Comparison of ENCODE assay signal across 7 cellular contexts in the genomic region with DNA sequence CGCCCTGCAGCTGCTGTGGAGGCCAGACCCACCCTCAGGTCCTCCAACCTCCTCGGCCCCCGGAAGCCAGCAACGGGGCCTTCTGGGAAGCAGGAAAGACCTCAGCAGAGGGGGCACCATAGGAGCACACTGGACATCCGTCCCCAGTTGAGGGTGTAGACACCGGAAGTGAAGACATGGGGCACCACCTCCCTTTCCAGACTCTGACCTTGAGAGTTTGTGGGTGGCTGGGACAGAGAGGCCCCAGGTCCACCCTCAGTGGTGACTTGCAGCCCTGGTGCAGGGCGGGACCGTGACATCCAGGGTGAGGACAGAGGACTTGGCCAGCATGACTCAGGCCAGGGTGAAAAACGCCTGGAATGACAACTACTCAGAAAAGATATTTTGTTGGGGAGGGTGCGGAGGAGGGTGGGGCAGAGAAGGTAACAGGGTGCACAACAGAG. TPM values are rescaled to one million over a fixed set of nuclear protein-coding genes. Genes with fewer than 3 reads are reported as not detected.
DNase-seq lines count a peak whose midpoint lies in the region; ATAC-seq, FAIRE-seq and TF ChIP-seq lines count a peak whose summit lies in the region.

No MANE protein-coding gene starts in this region.

- intact Hi-C loops in spleen (cut with DNase I; ENCODE audit: low total_unique reads), result no loop called here

- peaks cover 15% of the 10 kb centered on the region for H3K36me3 Mint-ChIP-seq in astrocyte (ENCODE audit: low read depth, unreplicated experiment)
- no peaks in the 10 kb centered on the region for H3K36me3 Mint-ChIP-seq in immature natural killer cell

- TF ChIP-seq EP300 in Ishikawa (IDR thresholded peaks at IDR 0.05; ENCODE audit: borderline replicate concordance), result peak; percentile 55; the same call in 1 of the 2 replicates

- peaks cover 50% of the 10 kb centered on the region for H4K20me1 ChIP-seq in astrocyte (ENCODE audit: insufficient read depth, low read length)

- peaks cover 86% of the 10 kb centered on the region for H3K79me2 ChIP-seq in astrocyte (ENCODE audit: insufficient read depth, low read length)

- H3K4me3 ChIP-seq in astrocyte (ENCODE audit: insufficient read depth, low read depth, low read length) (peak overlapping the region; percentile 41), spleen (peak overlapping the region in 5 of 8 donors; percentile 1 to 58 (median 12))

- no peak for TF ChIP-seq CTCF in astrocyte (IDR thresholded peaks at IDR 0.05; ENCODE audit: insufficient read depth, low read depth, low read length)
- peak in 1 of 11 experiments; percentile 11 for TF ChIP-seq CTCF in spleen (IDR thresholded peaks at IDR 0.05 in 8 of 11, conservative IDR thresholded peaks at IDR 0.05 in 3 of 11)

- WGBS in spleen, 5 donors, result 8 to 26% (median 15%) methylated on average over 10 of the region's 10 CpGs

- no peaks in the 10 kb centered on the region for H3K9me3 Mint-ChIP-seq in astrocyte (ENCODE audit: unreplicated experiment)
- no peaks in the 10 kb centered on the region for H3K9me3 Mint-ChIP-seq in immature natural killer cell

- no peak for FAIRE-seq in astrocyte (lab: Jason Lieb, UNC)

- H3K9me3 ChIP-seq in astrocyte (ENCODE audit: insufficient read depth, low read depth, low read length) (no peaks in the 10 kb centered on the region), spleen (no peaks in the 10 kb centered on the region)

- H3K4me1 ChIP-seq in astrocyte (ENCODE audit: insufficient read depth, low read length), result peaks cover 52% of the 10 kb centered on the region
- H3K4me1 ChIP-seq in spleen, result peaks cover 46 to 100% (median 85%) of the 10 kb centered on the region in 6 donors

- H3K36me3 ChIP-seq in astrocyte (ENCODE audit: insufficient read depth, low read length) (no peaks in the 10 kb centered on the region), spleen (peaks cover 0 to 13% (median 0%) of the 10 kb centered on the region in 6 donors)

- no peaks in the 10 kb centered on the region for H3K27me3 ChIP-seq in astrocyte (ENCODE audit: insufficient read depth, low read length)
- peaks cover 0 to 23% (median 0%) of the 10 kb centered on the region in 7 donors for H3K27me3 ChIP-seq in spleen (replicated peaks in 1 of 7)

- H3K9ac ChIP-seq in astrocyte (ENCODE audit: low read length), result peak overlapping the region; percentile 86

- H3K27me3 Mint-ChIP-seq in astrocyte (ENCODE audit: low read depth, unreplicated experiment), result no peaks in the 10 kb centered on the region
- H3K27me3 Mint-ChIP-seq in immature natural killer cell (ENCODE audit: low read depth in 3 of 3), result peaks cover 0 to 7% (median 6%) of the 10 kb centered on the region in 3 donors

- peaks cover 30% of the 10 kb centered on the region for H3K4me1 Mint-ChIP-seq in astrocyte (ENCODE audit: low read depth, unreplicated experiment)
- H3K4me1 Mint-ChIP-seq in immature natural killer cell, result peaks cover 32 to 37% of the 10 kb centered on the region in 2 donors

- TF ChIP-seq RAD21 in Ishikawa (IDR thresholded peaks at IDR 0.05; ENCODE audit: low read depth), result no peak

- peak; percentile 72 for DNase-seq in astrocyte (ENCODE audit: low read depth)
- DNase-seq in immature natural killer cell, result peak in 2 of 3 donors; percentile 22 to 25
- peak; percentile 91 for DNase-seq in spleen
- DNase-seq in NCI-H748 treated with DMSO at 0.1 percent for 48 hours (lab: John Stamatoyannopoulos, UW), result no peak
- no peak for DNase-seq in NCI-H1694 (lab: John Stamatoyannopoulos, UW)

- H3K4me3 Mint-ChIP-seq in astrocyte (ENCODE audit: unreplicated experiment) (peak overlapping the region; percentile 60), immature natural killer cell (peak overlapping the region; percentile 49 to 85 (median 64))

- no peak for TF ChIP-seq POLR2A in spleen (IDR thresholded peaks at IDR 0.05)

- no peak for ATAC-seq in GM18870 (IDR thresholded peaks at IDR 0.05; ENCODE audit: unreplicated experiment)

- H2AFZ ChIP-seq in astrocyte (ENCODE audit: low read depth, low read length), result no peak overlapping the region

- peak overlapping the region; percentile 86 for H3K4me2 ChIP-seq in astrocyte (ENCODE audit: low read length)

- H3K27ac Mint-ChIP-seq in astrocyte (ENCODE audit: unreplicated experiment) (peak overlapping the region; percentile 91), immature natural killer cell (peak overlapping the region; percentile 39 to 91 (median 77))

- H3K27ac ChIP-seq in astrocyte (ENCODE audit: low read depth, low read length) (peak overlapping the region; percentile 96), spleen (peak overlapping the region; percentile 78 to 97 (median 94))

TF ChIP-seq in Ishikawa, 13 proteins besides CTCF, POLR2A, EP300 and RAD21:
- TF ChIP-seq, protein P1, sequence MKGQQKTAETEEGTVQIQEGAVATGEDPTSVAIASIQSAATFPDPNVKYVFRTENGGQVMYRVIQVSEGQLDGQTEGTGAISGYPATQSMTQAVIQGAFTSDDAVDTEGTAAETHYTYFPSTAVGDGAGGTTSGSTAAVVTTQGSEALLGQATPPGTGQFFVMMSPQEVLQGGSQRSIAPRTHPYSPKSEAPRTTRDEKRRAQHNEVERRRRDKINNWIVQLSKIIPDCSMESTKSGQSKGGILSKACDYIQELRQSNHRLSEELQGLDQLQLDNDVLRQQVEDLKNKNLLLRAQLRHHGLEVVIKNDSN (IDR thresholded peaks at IDR 0.05), result no peak
- peak; percentile 46 for TF ChIP-seq NFIC (IDR thresholded peaks at IDR 0.05)
- no peak; the same call in 1 of the 2 replicates for TF ChIP-seq ZBTB7A (IDR thresholded peaks at IDR 0.05; ENCODE audit: low read depth)
- peak; percentile 91 for TF ChIP-seq TEAD4 (IDR thresholded peaks at IDR 0.05)

RNA-seq across cellular contexts. Expression of a gene that starts 19.9 kb away (rescaled TPM):
- total RNA-seq in astrocyte, result 1.3 and 1.6 TPM in 2 replicates
- polyA plus RNA-seq in immature natural killer cell, result not detected
- total RNA-seq in spleen, result 10 to 100 TPM in 3 of 7 donors, 1 to 10 TPM in 4; 5.7 to 19.3 (median 9.9) TPM
- 1 to 10 TPM in 1 of 3 donors, under 1 TPM in 2; 0.03 to 3.0 (median 0.09) TPM for polyA plus RNA-seq in spleen

RNA-seq across cellular contexts. Expression of a gene that starts 42.1 kb away (rescaled TPM):
- 184 and 187 TPM in 2 replicates for total RNA-seq in astrocyte
- polyA plus RNA-seq in immature natural killer cell, result under 1 TPM; 0.07 to 0.26 (median 0.16) TPM
- total RNA-seq in spleen, result 100 to 1,000 TPM; 164 to 333 (median 198) TPM
- 10 to 100 TPM; 16.3 to 42.2 (median 26.9) TPM for polyA plus RNA-seq in spleen

RNA-seq across cellular contexts. Expression of a gene that starts 42.5 kb away (rescaled TPM):
- total RNA-seq in astrocyte (48.1 and 51.0 TPM in 2 replicates), spleen (10 to 100 TPM; 38.0 to 95.0 (median 60.1) TPM)
- polyA plus RNA-seq in immature natural killer cell (10 to 100 TPM in 2 of 3 donors, 1 to 10 TPM in 1; 9.6 to 31.7 (median 22.7) TPM), spleen (10 to 100 TPM; 13.4 to 26.1 (median 25.0) TPM)

Comparison
In these comparisons a context has a peak if more than half of its experiments do, and no peak if none do; other contexts are left out.
1. DNase-seq: peak in astrocyte (single experiment), immature natural killer cell (2 of 3) and spleen (single experiment); none in NCI-H748 treated with DMSO at 0.1 percent for 48 hours (single experiment) and NCI-H1694 (single experiment).